ENCODE assay signal across 22 cellular contexts in the genomic region with DNA sequence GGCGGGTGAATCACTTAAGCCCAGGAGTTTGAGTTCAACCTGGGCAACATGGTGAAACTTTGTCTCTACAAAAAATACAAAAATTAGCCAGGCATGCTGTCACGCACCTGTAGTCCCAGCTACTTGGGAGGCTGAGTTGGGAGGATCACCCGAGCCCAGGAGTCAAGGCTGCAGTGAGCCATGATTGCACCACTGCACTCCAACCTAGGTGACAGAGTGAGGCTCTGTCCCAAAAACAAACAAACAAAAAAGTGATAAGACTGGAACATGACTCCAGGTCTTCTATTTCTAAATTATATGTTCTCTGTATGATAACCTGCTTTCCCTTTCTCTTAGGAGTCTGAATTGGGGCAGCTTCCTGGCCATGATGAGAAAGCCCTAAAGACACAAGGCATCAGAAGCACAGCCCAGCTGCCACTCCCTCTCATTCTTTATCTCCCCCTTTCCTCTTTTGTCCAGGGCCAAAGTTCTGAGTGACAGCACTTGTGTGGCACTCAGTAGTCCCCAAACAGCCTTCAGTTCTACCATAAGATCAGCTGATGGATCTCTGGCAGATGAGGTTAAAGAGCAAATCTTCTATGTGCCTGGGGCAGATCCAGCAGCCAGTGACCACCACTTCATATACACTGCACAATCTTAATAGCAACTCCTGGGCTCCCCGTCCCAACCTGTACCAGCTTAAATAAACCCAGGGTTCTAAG.
"Had no signal": no experiment of that assay in that cellular context is flagged by ENCODE, and none has a peak within 500 bp of the region (broad histone marks: within the 10 kb centered on the region; RNA-seq: fewer than 3 reads in every experiment).

No MANE protein-coding gene starts in this region.

- H3K9me3 Mint-ChIP-seq: activated CD8-positive, alpha-beta T cell treated with anti-CD3 and anti-CD28 coated beads for 36 hours; activated naive CD4-positive, alpha-beta T cell treated with anti-CD3 and anti-CD28 coated beads, Interleukin-2, amount 10 ng/mL, durations not matched to agents 7 days and 5 days; activated naive CD8-positive, alpha-beta T cell treated with anti-CD3 and anti-CD28 coated beads, Interleukin-2, amount 50 U/mL, for 24 hours; effector memory CD8-positive, alpha-beta T cell; natural killer cell; stimulated activated naive CD8-positive, alpha-beta T cell treated with anti-CD3 and anti-CD28 coated beads, Interleukin-15, amount 100 ng/mL, for 72 hours had no signal

- H3K36me3 Mint-ChIP-seq: activated CD8-positive, alpha-beta memory T cell treated with anti-CD3 and anti-CD28 coated beads, Interleukin-2, amount 10 ng/mL, durations not matched to agents 7 days and 5 days; activated naive CD4-positive, alpha-beta T cell treated with anti-CD3 and anti-CD28 coated beads, Interleukin-2, amount 10 ng/mL, durations not matched to agents 7 days and 5 days; natural killer cell had no signal

- H3K27ac ChIP-seq: body of pancreas, gastroesophageal sphincter, prostate gland, SK-N-MC, transverse colon had no signal

- ATAC-seq: activated CD8-positive, alpha-beta memory T cell treated with anti-CD3 and anti-CD28 coated beads, Interleukin-2, amount 10 ng/mL, durations not matched to agents 7 days and 5 days; activated CD8-positive, alpha-beta T cell treated with anti-CD3 and anti-CD28 coated beads for 36 hours; activated naive CD8-positive, alpha-beta T cell treated with anti-CD3 and anti-CD28 coated beads, Interleukin-2, amount 50 U/mL, for 24 hours; body of pancreas; effector memory CD8-positive, alpha-beta T cell; gastroesophageal sphincter; natural killer cell; stimulated activated naive CD8-positive, alpha-beta T cell treated with anti-CD3 and anti-CD28 coated beads, Interleukin-15, amount 100 ng/mL, for 72 hours; T-helper 17 cell had no signal

- H3K27ac Mint-ChIP-seq: activated CD8-positive, alpha-beta memory T cell treated with anti-CD3 and anti-CD28 coated beads, Interleukin-2, amount 10 ng/mL, durations not matched to agents 7 days and 5 days; activated CD8-positive, alpha-beta T cell treated with anti-CD3 and anti-CD28 coated beads for 36 hours; activated naive CD4-positive, alpha-beta T cell treated with anti-CD3 and anti-CD28 coated beads, Interleukin-2, amount 10 ng/mL, durations not matched to agents 7 days and 5 days; activated naive CD8-positive, alpha-beta T cell treated with anti-CD3 and anti-CD28 coated beads, Interleukin-2, amount 50 U/mL, for 24 hours; effector memory CD8-positive, alpha-beta T cell; natural killer cell; stimulated activated naive CD8-positive, alpha-beta T cell treated with anti-CD3 and anti-CD28 coated beads, Interleukin-15, amount 100 ng/mL, for 72 hours; T-helper 17 cell had no signal

- H3K36me3 ChIP-seq: prostate gland, transverse colon had no signal

- H3K27me3 ChIP-seq: body of pancreas, gastroesophageal sphincter, transverse colon had no signal

- H3K4me1 ChIP-seq: gastroesophageal sphincter, prostate gland, transverse colon had no signal

- H3K9me3 ChIP-seq: body of pancreas, gastroesophageal sphincter, prostate gland, transverse colon had no signal

- H3K4me1 Mint-ChIP-seq: activated CD8-positive, alpha-beta memory T cell treated with anti-CD3 and anti-CD28 coated beads, Interleukin-2, amount 10 ng/mL, durations not matched to agents 7 days and 5 days; activated naive CD4-positive, alpha-beta T cell treated with anti-CD3 and anti-CD28 coated beads, Interleukin-2, amount 10 ng/mL, durations not matched to agents 7 days and 5 days; activated naive CD8-positive, alpha-beta T cell treated with anti-CD3 and anti-CD28 coated beads, Interleukin-2, amount 50 U/mL, for 24 hours; natural killer cell; T-helper 17 cell had no signal

- H3K4me3 Mint-ChIP-seq: activated CD8-positive, alpha-beta memory T cell treated with anti-CD3 and anti-CD28 coated beads, Interleukin-2, amount 10 ng/mL, durations not matched to agents 7 days and 5 days; activated CD8-positive, alpha-beta T cell treated with anti-CD3 and anti-CD28 coated beads for 36 hours; activated naive CD4-positive, alpha-beta T cell treated with anti-CD3 and anti-CD28 coated beads, Interleukin-2, amount 10 ng/mL, durations not matched to agents 7 days and 5 days; activated naive CD8-positive, alpha-beta T cell treated with anti-CD3 and anti-CD28 coated beads, Interleukin-2, amount 50 U/mL, for 24 hours; effector memory CD8-positive, alpha-beta T cell; natural killer cell; stimulated activated naive CD8-positive, alpha-beta T cell treated with anti-CD3 and anti-CD28 coated beads, Interleukin-15, amount 100 ng/mL, for 72 hours; T-helper 17 cell had no signal

- H3K4me3 ChIP-seq: body of pancreas, gastroesophageal sphincter, lung, prostate gland, SK-N-MC, transverse colon had no signal

- DNase-seq: activated CD4-positive, alpha-beta T cell treated with anti-CD3 and anti-CD28 coated beads for 4 hours; activated CD4-positive, CD25-positive, alpha-beta regulatory T cell; activated CD8-positive, alpha-beta memory T cell treated with anti-CD3 and anti-CD28 coated beads, Interleukin-2, amount 10 ng/mL, durations not matched to agents 7 days and 5 days; activated CD8-positive, alpha-beta T cell treated with anti-CD3 and anti-CD28 coated beads for 36 hours; activated effector memory CD4-positive, alpha-beta T cell treated with anti-CD3 and anti-CD28 coated beads, Interleukin-2, amount 50 U/mL, for 16 hours; activated naive CD4-positive, alpha-beta T cell treated with anti-CD3 and anti-CD28 coated beads, Interleukin-2, amount 10 ng/mL, durations not matched to agents 7 days and 5 days; activated naive CD8-positive, alpha-beta T cell treated with anti-CD3 and anti-CD28 coated beads, Interleukin-2, amount 50 U/mL, for 24 hours; activated T-cell treated with anti-CD3 and anti-CD28 coated beads for 4 hours; central memory CD4-positive, alpha-beta T cell; effector memory CD8-positive, alpha-beta T cell; head of caudate nucleus; natural killer cell; stimulated activated CD4-positive, alpha-beta T cell treated with anti-CD3 and anti-CD28 coated beads, Interleukin-1b, Interleukin-23, amount 100 ng/mL, for 48 hours; stimulated activated naive CD8-positive, alpha-beta T cell treated with anti-CD3 and anti-CD28 coated beads, Interleukin-15, amount 100 ng/mL, for 72 hours; SW 1271; T-helper 17 cell; transverse colon had no signal
